Comparison of ENCODE assay signal across 27 cellular contexts in genomic region chr15:40823572-40824343, GRCh38. TPM values are rescaled to one million over a fixed set of nuclear protein-coding genes. Genes with fewer than 3 reads are reported as not detected.
DNase-seq lines count a peak whose midpoint lies in the region; ATAC-seq and TF ChIP-seq lines count a peak whose summit lies in the region.
"Had no signal": no experiment of that assay in that cellular context is flagged by ENCODE, and none has a peak within 500 bp of the region (broad histone marks: within the 10 kb centered on the region; RNA-seq: fewer than 3 reads in every experiment).

No MANE protein-coding gene starts in this region.

- POLR2A ChIA-PET in HCT116 (lab: Charles Lee), result no interaction called here

- intact Hi-C loops in HCT116 (cut with micrococcal nuclease), result no loop called here

- H2AFZ ChIP-seq in HCT116 (ENCODE audit: low read depth, low read length, poor library complexity, severe bottlenecking), result no peak overlapping the region
- H2AFZ ChIP-seq: GM23248 had no signal

- H3K9ac ChIP-seq in HCT116 (ENCODE audit: low read length), result no peak overlapping the region
- H3K9ac ChIP-seq: GM23248 had no signal

- H4K20me1 ChIP-seq in HCT116 (ENCODE audit: insufficient read depth), result no peaks in the 10 kb centered on the region

- DNase-seq in NCI-H146 (lab: John Stamatoyannopoulos, UW) (peak; percentile 27), NCI-H146 treated with DMSO at 0.1 percent for 48 hours (lab: John Stamatoyannopoulos, UW; ENCODE audit: unreplicated experiment) (no peak), HCT116 (ENCODE audit: low read depth, low spot score) (no peak), OCI-M1 (lab: John Stamatoyannopoulos, UW) (peak; percentile 11), NCI-H2227 treated with DMSO at 0.1 percent for 48 hours (lab: John Stamatoyannopoulos, UW) (no peak), DMS79 (lab: John Stamatoyannopoulos, UW) (no peak)
- DNase-seq: Calu3, dorsolateral prefrontal cortex, GDM1, GM23248, left cardiac atrium, NCI-H2029, NCI-H526, stomach had no signal

- H3K4me3 ChIP-seq in HCT116 (replicated peaks in 1 of 2; ENCODE audit: low read depth in 1 of 2, low read length in 2 of 2), result no peak overlapping the region
- H3K4me3 ChIP-seq: cardiac muscle cell, dorsolateral prefrontal cortex, esophagus muscularis mucosa, GM23248, stomach had no signal

- TF ChIP-seq CTCF in HCT116 (IDR thresholded peaks at IDR 0.05 in 2 of 3, conservative IDR thresholded peaks at IDR 0.05 in 1 of 3; ENCODE audit: borderline replicate concordance in 1 of 3, insufficient read depth in 1 of 3, low read depth in 2 of 3, low read length in 2 of 3), result no peak

- RAD21 ChIA-PET in HCT116 (lab: Charles Lee; ENCODE audit: low non-redundant PET in 1 of 2, low total read pairs in 2 of 2, uncharacterized antibody in 2 of 2, unreplicated experiment in 2 of 2), result interaction anchor here in 1 of 2 experiments (0.6 kb wide), 1 partner anchor 236 kb away, joined by 4 read pairs; no protein-coding TSS in a partner anchor

- H3K79me2 ChIP-seq in HCT116 (ENCODE audit: insufficient read depth, low read length), result no peaks in the 10 kb centered on the region

- H3K36me3 ChIP-seq in HCT116 (ENCODE audit: control insufficient read depth in 1 of 2, insufficient read depth in 2 of 2, low read length in 2 of 2), result no peaks in the 10 kb centered on the region
- H3K36me3 ChIP-seq: cardiac muscle cell, esophagus muscularis mucosa, stomach had no signal

- CTCF ChIA-PET in HCT116 (lab: Charles Lee), result no interaction called here

- 0 out of 2 replicates have a peak, but pooled peaks have one; percentile 36 for ATAC-seq in HCT116
- peak; percentile 86 for ATAC-seq in esophagus mucosa
- no peak for ATAC-seq in HG03175 (IDR thresholded peaks at IDR 0.05; ENCODE audit: unreplicated experiment)
- ATAC-seq: activated CD4-positive, CD25-positive, alpha-beta regulatory T cell treated with anti-CD3 and anti-CD28 coated beads, Interleukin-2, amount 50 U/mL, for 24 hours; left cardiac atrium; SK-N-SH treated with all-trans-retinoic acid at 6 μM for 48 hours had no signal

- TF ChIP-seq RAD21 in HCT116 (IDR thresholded peaks at IDR 0.05; ENCODE audit: low read depth), result no peak

- H3K9me3 ChIP-seq in HCT116 (ENCODE audit: control insufficient read depth in 1 of 2, insufficient read depth in 1 of 2, low read depth in 1 of 2, low read length in 2 of 2), result no peaks in the 10 kb centered on the region
- H3K9me3 ChIP-seq: esophagus muscularis mucosa, stomach had no signal

- no TSS peak for BruUV-seq in HCT116 (replicated peaks; lab: Mats Ljungman, UMichigan)

- H3K27me3 ChIP-seq in HCT116 (ENCODE audit: insufficient read depth, low read length), result no peaks in the 10 kb centered on the region
- H3K27me3 ChIP-seq: cardiac muscle cell, dorsolateral prefrontal cortex, stomach had no signal

- no peak overlapping the region for H3K4me2 ChIP-seq in HCT116 (ENCODE audit: low read length)

- H3K27ac ChIP-seq in HCT116 (ENCODE audit: low read depth, low read length), result no peak overlapping the region
- H3K27ac ChIP-seq: cardiac muscle cell, dorsolateral prefrontal cortex, esophagus muscularis mucosa, GM23248, stomach had no signal

- no peaks in the 10 kb centered on the region for H3K9me2 ChIP-seq in HCT116 (ENCODE audit: insufficient read depth)

- TF ChIP-seq POLR2A in HCT116 (IDR thresholded peaks at IDR 0.05; ENCODE audit: borderline replicate concordance, extremely low read depth, insufficient read depth, insufficient read length), result no peak

- peaks cover 17 to 20% of the 10 kb centered on the region in 2 experiments for H3K4me1 ChIP-seq in HCT116 (ENCODE audit: control insufficient read depth in 1 of 2, insufficient read depth in 2 of 2, low read length in 2 of 2)
- H3K4me1 ChIP-seq: esophagus muscularis mucosa had no signal

TF ChIP-seq in HCT116, 20 proteins besides CTCF, POLR2A, EP300 and RAD21:
- TF ChIP-seq YY1 (IDR thresholded peaks at IDR 0.05; ENCODE audit: extremely low read depth, insufficient replicate concordance, low read depth, low read length) (no peak), MAX (IDR thresholded peaks at IDR 0.05) (no peak), ATF3 (IDR thresholded peaks at IDR 0.05) (no peak), EGR1 (IDR thresholded peaks at IDR 0.05; ENCODE audit: low read depth) (no peak), SRF (IDR thresholded peaks at IDR 0.05; ENCODE audit: low read depth) (no peak), ZNF274 (IDR thresholded peaks at IDR 0.05; ENCODE audit: low read depth, low read length) (no peak)

RNA-seq across cellular contexts. Expression of gene PPP1R14D, which starts 4.8 kb away (rescaled TPM):
- total RNA-seq in HCT116 (2021; ENCODE audit: unreplicated experiment), result not detected
- polyA plus RNA-seq in HCT116 (2012), result 0.09 TPM in 1 of 2 replicates, not detected in the other
- not detected for total RNA-seq in esophagus mucosa
- total RNA-seq: A172; activated CD8-positive, alpha-beta memory T cell treated with anti-CD3 and anti-CD28 coated beads for 36 hours; activated T-helper 2 cell treated with anti-CD3 and anti-CD28 coated beads, Interferon-gamma antibody, Interleukin-2, Interleukin-4, amounts not matched to agents 10 μg/mL and 5 μg/mL and 100 μg/mL, durations not matched to agents 14 hours and 24 hours and 36 hours; cardiac muscle cell; dorsolateral prefrontal cortex; esophagus muscularis mucosa; GM23248; left cardiac atrium; posterior vena cava; ureter had no signal
- polyA plus RNA-seq: BJ, cardiac muscle cell, GM23248, neural cell had no signal

RNA-seq across cellular contexts. Expression of gene DNAJC17, which starts 16.5 kb away (rescaled TPM):
- total RNA-seq in HCT116 (2021; ENCODE audit: unreplicated experiment) (36.1 TPM), esophagus mucosa (20.8 TPM)
- polyA plus RNA-seq in HCT116 (2012), result 37.1 and 40.5 TPM in 2 replicates

RNA-seq across cellular contexts. Expression of gene ZFYVE19, which starts 16.9 kb away (rescaled TPM):
- total RNA-seq in HCT116 (2021; ENCODE audit: unreplicated experiment) (29.1 TPM), esophagus mucosa (18.4 TPM)
- polyA plus RNA-seq in HCT116 (2012), result 36.0 and 37.7 TPM in 2 replicates

RNA-seq across cellular contexts. Expression of gene SPINT1, which starts 20.1 kb away (rescaled TPM):
- 123 TPM for total RNA-seq in HCT116 (2021; ENCODE audit: unreplicated experiment)
- 142 and 165 TPM in 2 replicates for polyA plus RNA-seq in HCT116 (2012)
- 127 TPM for total RNA-seq in esophagus mucosa

RNA-seq across cellular contexts. Expression of gene RHOV, which starts 50.3 kb away (rescaled TPM):
- 6.0 TPM for total RNA-seq in HCT116 (2021; ENCODE audit: unreplicated experiment)
- 4.2 and 4.5 TPM in 2 replicates for polyA plus RNA-seq in HCT116 (2012)
- 118 TPM for total RNA-seq in esophagus mucosa
- total RNA-seq: esophagus muscularis mucosa, GM23248, left cardiac atrium, posterior vena cava had no signal
- polyA plus RNA-seq: GM23248 had no signal

Comparison
In these comparisons a context has a peak if more than half of its experiments do, and no peak if none do; other contexts are left out.
1. DNase-seq: peak in NCI-H146 (single experiment) and OCI-M1 (single experiment); none in NCI-H146 treated with DMSO at 0.1 percent for 48 hours (single experiment), HCT116 (single experiment), NCI-H2227 treated with DMSO at 0.1 percent for 48 hours (single experiment) and DMS79 (single experiment).